Comparison of ENCODE assay signal across 30 cellular contexts in genomic region chr3:162175145-162175544, GRCh38.
"Had no signal": no experiment of that assay in that cellular context is flagged by ENCODE, and none has a peak within 500 bp of the region (broad histone marks: within the 10 kb centered on the region; RNA-seq: fewer than 3 reads in every experiment).

No MANE protein-coding gene starts in this region.

- H3K27me3 ChIP-seq: colonic mucosa, esophagus squamous epithelium, gastrocnemius medialis, heart right ventricle, left lung had no signal

- H3K27me3 Mint-ChIP-seq: dendritic cell treated with granulocyte-macrophage colony-stimulating factor and Interleukin-4, amounts not matched to agents 40 ng/mL and 50 ng/mL, for 4 days; effector memory CD8-positive, alpha-beta T cell; naive B cell had no signal

- H3K27ac ChIP-seq: colonic mucosa, epithelial cell of prostate, esophagus squamous epithelium, heart right ventricle, left lung, lower lobe of right lung had no signal

- ATAC-seq: effector memory CD8-positive, alpha-beta T cell; esophagus mucosa; heart right ventricle; left colon; left lung; left ventricle myocardium superior; lower lobe of right lung; mucosa of descending colon had no signal

- DNase-seq: colonic mucosa; cortex of kidney; effector CD8-positive, alpha-beta T cell; effector memory CD8-positive, alpha-beta T cell; endodermal cell; erythroblast; esophagus squamous epithelium; foreskin fibroblast; foreskin melanocyte; gastrocnemius medialis; glutamatergic neuron; head of caudate nucleus; heart right ventricle; hippocampal formation; immature natural killer cell; islet precursor cell; kidney; kidney glomerular epithelial cell; left colon; left lung; left ventricle myocardium superior; lower lobe of right lung; mesenchymal stem cell; mucosa of descending colon; naive B cell had no signal

- H3K4me3 Mint-ChIP-seq: dendritic cell treated with granulocyte-macrophage colony-stimulating factor and Interleukin-4, amounts not matched to agents 40 ng/mL and 50 ng/mL, for 4 days; effector memory CD8-positive, alpha-beta T cell; endodermal cell; immature natural killer cell; mesothelial cell of epicardium; naive B cell had no signal

- H3K4me1 ChIP-seq: colonic mucosa, esophagus squamous epithelium, heart right ventricle, left lung, lower lobe of right lung had no signal

- H3K4me3 ChIP-seq: colonic mucosa, esophagus squamous epithelium, gastrocnemius medialis, heart right ventricle, left lung, lower lobe of right lung, mucosa of descending colon had no signal

- FAIRE-seq: endometrium, kidney had no signal

- H3K4me1 Mint-ChIP-seq: immature natural killer cell, mesothelial cell of epicardium, naive B cell had no signal

- H3K36me3 Mint-ChIP-seq: immature natural killer cell, mesothelial cell of epicardium, naive B cell had no signal

- H3K36me3 ChIP-seq: colonic mucosa, esophagus squamous epithelium, gastrocnemius medialis, heart right ventricle, left lung, lower lobe of right lung had no signal

- H3K9me3 ChIP-seq: colonic mucosa, esophagus squamous epithelium, gastrocnemius medialis, lower lobe of right lung, mucosa of descending colon had no signal

- H3K27ac Mint-ChIP-seq: dendritic cell treated with granulocyte-macrophage colony-stimulating factor and Interleukin-4, amounts not matched to agents 40 ng/mL and 50 ng/mL, for 4 days; effector memory CD8-positive, alpha-beta T cell; endodermal cell; immature natural killer cell; mesothelial cell of epicardium; naive B cell had no signal
